In genomic region chr7:48053823-48054222, GRCh38 we compare ENCODE assay signal across 34 cellular contexts. TPM values are rescaled to one million over a fixed set of nuclear protein-coding genes. Genes with fewer than 3 reads are reported as not detected.
"Had no signal": no experiment of that assay in that cellular context is flagged by ENCODE, and none has a peak within 500 bp of the region (broad histone marks: within the 10 kb centered on the region; RNA-seq: fewer than 3 reads in every experiment).

No MANE protein-coding gene starts in this region.

- H3K36me3 ChIP-seq: MG63, Peyer's patch, WERI-Rb-1 had no signal

- H3K4me3 ChIP-seq: MG63, Peyer's patch had no signal

- DNase-seq: activated CD4-positive, alpha-beta memory T cell treated with anti-CD3 and anti-CD28 coated beads, Interleukin-2, amount 10 ng/mL, durations not matched to agents 7 days and 5 days; activated CD4-positive, alpha-beta T cell treated with anti-CD3 and anti-CD28 coated beads for 1 hour; activated CD4-positive, alpha-beta T cell treated with anti-CD3 and anti-CD28 coated beads for 48 hours; activated CD4-positive, CD25-positive, alpha-beta regulatory T cell; activated CD8-positive, alpha-beta memory T cell treated with anti-CD3 and anti-CD28 coated beads for 24 hours; activated CD8-positive, alpha-beta memory T cell treated with anti-CD3 and anti-CD28 coated beads, Interleukin-2, amount 10 ng/mL, durations not matched to agents 7 days and 5 days; activated CD8-positive, alpha-beta memory T cell treated with anti-CD3 and anti-CD28 coated beads, Interleukin-2, amount 50 U/mL, for 48 hours; activated effector memory CD4-positive, alpha-beta T cell treated with Interleukin-2 at 50 U/mL for 16 hours; activated naive CD4-positive, alpha-beta T cell treated with anti-CD3 and anti-CD28 coated beads, Interleukin-2, amount 10 ng/mL, durations not matched to agents 7 days and 5 days; activated naive CD8-positive, alpha-beta T cell treated with anti-CD3 and anti-CD28 coated beads, Interleukin-2, amount 50 U/mL, for 24 hours; activated T-cell treated with anti-CD3 and anti-CD28 coated beads, Interleukin-2, amount 50 U/mL, for 48 hours; anterior cingulate cortex; central memory CD4-positive, alpha-beta T cell; Karpas-422; KBM-7; MG63; NCI-H1048; NCI-H1417; NCI-H146; NCI-H187; NCI-H2029 treated with DMSO at 0.1 percent for 48 hours; NCI-H345; NCI-H524 treated with DMSO at 0.1 percent for 48 hours; NK-92 treated with Interleukin-12 subunit alpha and Interleukin-12 subunit beta, amount 100 ng/mL, for 24 hours; PC-3; Peyer's patch; SW 1271; T-helper 1 cell; T-helper 2 cell; T-helper 9 cell; WERI-Rb-1 had no signal

- H3K9me3 ChIP-seq: Peyer's patch had no signal

- ATAC-seq: activated CD8-positive, alpha-beta memory T cell treated with anti-CD3 and anti-CD28 coated beads, Interleukin-2, amount 10 ng/mL, durations not matched to agents 7 days and 5 days; activated naive CD8-positive, alpha-beta T cell treated with anti-CD3 and anti-CD28 coated beads, Interleukin-2, amount 50 U/mL, for 24 hours; PC-3; Right ventricle myocardium inferior had no signal

- H3K4me1 ChIP-seq: Peyer's patch had no signal

- H3K27ac ChIP-seq: Peyer's patch, RWPE1, WERI-Rb-1 had no signal

- H3K27me3 ChIP-seq: MG63, Peyer's patch had no signal

RNA-seq across cellular contexts. Expression of gene C7orf57, which starts 18.5 kb away (rescaled TPM):
- total RNA-seq: NCI-H460, Peyer's patch, Right ventricle myocardium inferior had no signal

RNA-seq across cellular contexts. Expression of gene SUN3, which starts 24.9 kb away (rescaled TPM):
- total RNA-seq: activated CD4-positive, alpha-beta memory T cell treated with anti-CD3 and anti-CD28 coated beads, Interleukin-2, amount 10 ng/mL, durations not matched to agents 7 days and 5 days; activated CD8-positive, alpha-beta memory T cell treated with anti-CD3 and anti-CD28 coated beads, Interleukin-2, amount 10 ng/mL, durations not matched to agents 7 days and 5 days; NCI-H460; PC-3; Peyer's patch; Right ventricle myocardium inferior had no signal
